29 cellular contexts compared by ENCODE assay signal in the genomic region with DNA sequence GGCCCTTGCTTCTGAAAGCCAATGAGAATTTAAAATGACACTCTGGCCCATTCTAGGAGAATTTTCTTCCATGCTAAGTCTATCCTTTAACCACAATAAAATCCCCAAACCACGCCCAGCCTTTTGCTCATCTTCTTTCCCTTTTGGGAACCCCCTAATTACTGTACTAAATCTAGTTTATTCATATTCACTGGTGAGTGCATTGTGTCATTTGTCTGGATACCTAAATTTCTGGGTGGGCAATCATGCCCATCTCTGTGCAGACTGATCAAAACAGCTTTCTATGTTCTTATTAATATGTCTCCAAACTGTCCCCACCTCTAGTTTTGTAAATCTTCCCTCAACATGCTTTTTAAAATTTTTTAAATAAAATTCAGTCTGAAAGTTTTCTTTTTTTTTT.
"Had no signal": no experiment of that assay in that cellular context is flagged by ENCODE, and none has a peak within 500 bp of the region (broad histone marks: within the 10 kb centered on the region; RNA-seq: fewer than 3 reads in every experiment).

No MANE protein-coding gene starts in this region.

- H3K4me2 ChIP-seq: neural progenitor cell had no signal

- DNase-seq: naive thymus-derived CD8-positive, alpha-beta T cell; occipital lobe; ovary; posterior cingulate gyrus; psoas muscle; right cardiac atrium; right lobe of liver; sigmoid colon; small intestine; stimulated activated CD4-positive, alpha-beta T cell treated with anti-CD3 and anti-CD28 coated beads, Interleukin-15, amount 100 ng/mL, for 24 hours; stimulated activated CD4-positive, alpha-beta T cell treated with anti-CD3 and anti-CD28 coated beads, Interleukin-2, amount 100 ng/mL, for 24 hours; stimulated activated CD4-positive, alpha-beta T cell treated with anti-CD3 and anti-CD28 coated beads, Interleukin-2, amount 100 ng/mL, for 48 hours; stimulated activated CD4-positive, alpha-beta T cell treated with anti-CD3 and anti-CD28 coated beads, Interleukin-4, amount 100 ng/mL, for 24 hours; stimulated activated naive CD4-positive, alpha-beta T cell; stimulated activated naive CD8-positive, alpha-beta T cell treated with anti-CD3 and anti-CD28 coated beads, Interleukin-15, amount 100 ng/mL, for 72 hours; stimulated activated naive CD8-positive, alpha-beta T cell treated with anti-CD3 and anti-CD28 coated beads, Interleukin-15, Interleukin-2, amounts not matched to agents 100 U/mL and 50 U/mL, for 24 hours; substantia nigra; testis; tibial artery; transverse colon; upper lobe of right lung; uterus had no signal

- H3K27ac ChIP-seq: neural progenitor cell, ovary, parathyroid adenoma, psoas muscle, right lobe of liver, sigmoid colon, suprapubic skin, testis, tibial artery, transverse colon, upper lobe of right lung, uterus had no signal

- H2AFZ ChIP-seq: neural progenitor cell, parathyroid adenoma had no signal

- FAIRE-seq: small intestine had no signal

- H3K4me1 Mint-ChIP-seq: nephron; neural progenitor cell; stimulated activated effector memory CD8-positive, alpha-beta T cell treated with anti-CD3 and anti-CD28 coated beads, Interleukin-12 subunit alpha, Interleukin-12 subunit beta, amount 100 ng/mL, for 72 hours; stimulated activated naive CD8-positive, alpha-beta T cell treated with anti-CD3 and anti-CD28 coated beads, Interleukin-15, amount 100 ng/mL, for 72 hours had no signal

- H3K36me3 Mint-ChIP-seq: naive thymus-derived CD8-positive, alpha-beta T cell; stimulated activated effector memory CD8-positive, alpha-beta T cell treated with anti-CD3 and anti-CD28 coated beads, Interleukin-12 subunit alpha, Interleukin-12 subunit beta, amount 100 ng/mL, for 72 hours; type B pancreatic cell had no signal

- H3K27me3 ChIP-seq: neural progenitor cell, ovary, right lobe of liver, sigmoid colon, suprapubic skin, testis, tibial artery, transverse colon, upper lobe of right lung, uterus had no signal

- ATAC-seq: naive thymus-derived CD8-positive, alpha-beta T cell; psoas muscle; right cardiac atrium; right lobe of liver; stimulated activated effector memory CD8-positive, alpha-beta T cell treated with anti-CD3 and anti-CD28 coated beads, Interleukin-12 subunit alpha, Interleukin-12 subunit beta, amount 100 ng/mL, for 72 hours; stimulated activated naive CD8-positive, alpha-beta T cell treated with anti-CD3 and anti-CD28 coated beads, Interleukin-15, amount 100 ng/mL, for 72 hours; stimulated activated naive CD8-positive, alpha-beta T cell treated with anti-CD3 and anti-CD28 coated beads, Interleukin-15, Interleukin-2, amounts not matched to agents 100 U/mL and 50 U/mL, for 24 hours; upper lobe of right lung had no signal

- H3K27me3 Mint-ChIP-seq: progenitor cell of endocrine pancreas; stimulated activated naive CD8-positive, alpha-beta T cell treated with anti-CD3 and anti-CD28 coated beads, Interleukin-15, amount 100 ng/mL, for 72 hours; type B pancreatic cell had no signal

- H3K9ac ChIP-seq: neural progenitor cell, parathyroid adenoma had no signal

- H3K4me1 ChIP-seq: neural progenitor cell, parathyroid adenoma, psoas muscle, right lobe of liver, suprapubic skin, testis, tibial artery, transverse colon, upper lobe of right lung, uterus had no signal

- H3K79me2 ChIP-seq: parathyroid adenoma had no signal

- H3K9me3 Mint-ChIP-seq: type B pancreatic cell had no signal

- H3K4me3 ChIP-seq: neural progenitor cell, ovary, psoas muscle, right lobe of liver, sigmoid colon, suprapubic skin, testis, tibial artery, transverse colon, upper lobe of right lung, uterus had no signal

- H3K36me3 ChIP-seq: neural progenitor cell, ovary, right lobe of liver, sigmoid colon, suprapubic skin, tibial artery, transverse colon, upper lobe of right lung, uterus had no signal

- H3K4me3 Mint-ChIP-seq: naive thymus-derived CD8-positive, alpha-beta T cell; nephron; neural progenitor cell; stimulated activated effector memory CD8-positive, alpha-beta T cell treated with anti-CD3 and anti-CD28 coated beads, Interleukin-12 subunit alpha, Interleukin-12 subunit beta, amount 100 ng/mL, for 72 hours; stimulated activated naive CD8-positive, alpha-beta T cell treated with anti-CD3 and anti-CD28 coated beads, Interleukin-15, amount 100 ng/mL, for 72 hours; type B pancreatic cell had no signal

- H3K27ac Mint-ChIP-seq: naive thymus-derived CD8-positive, alpha-beta T cell; nephron; neural progenitor cell; progenitor cell of endocrine pancreas; stimulated activated effector memory CD8-positive, alpha-beta T cell treated with anti-CD3 and anti-CD28 coated beads, Interleukin-12 subunit alpha, Interleukin-12 subunit beta, amount 100 ng/mL, for 72 hours; type B pancreatic cell had no signal

- H3K9me3 ChIP-seq: ovary, psoas muscle, right lobe of liver, sigmoid colon, suprapubic skin, testis, tibial artery, transverse colon, upper lobe of right lung, uterus had no signal
